In the genomic region with DNA sequence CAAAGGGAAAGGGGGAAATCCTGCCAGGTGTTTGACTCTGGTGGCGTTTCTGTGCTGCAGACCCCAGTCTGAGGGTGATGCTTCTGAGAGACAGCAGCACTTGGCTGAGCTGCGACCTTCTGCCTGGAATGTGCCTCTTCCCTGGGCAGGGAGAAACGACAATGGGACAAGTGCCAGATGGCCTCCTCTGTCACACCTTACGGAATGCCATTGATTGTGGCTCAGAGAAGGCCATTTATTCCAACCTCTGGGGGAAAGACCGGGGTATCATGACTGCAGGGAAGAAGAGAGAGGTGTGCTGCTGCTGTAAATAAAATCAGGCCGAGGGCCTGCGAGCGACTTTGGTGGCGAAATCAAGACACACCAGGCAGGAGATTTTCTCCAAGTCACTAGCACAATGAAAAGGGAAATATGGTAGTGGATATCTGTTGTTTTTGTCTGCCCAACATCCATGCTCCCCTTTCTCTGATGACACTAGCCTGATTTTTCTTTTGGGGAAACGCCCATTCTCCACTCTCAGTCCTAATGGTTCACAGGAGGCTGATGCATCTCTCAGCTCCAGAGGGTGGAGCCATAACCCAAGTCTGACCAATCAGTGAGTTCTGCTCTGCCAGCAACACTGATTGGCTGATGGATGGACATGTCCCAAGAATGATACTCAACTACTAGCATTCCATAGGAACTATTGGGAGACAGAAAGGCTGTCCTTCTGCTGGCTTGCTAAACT, we compare ENCODE assay signal across 7 cellular contexts.
DNase-seq lines count a peak whose midpoint lies in the region; ATAC-seq and TF ChIP-seq lines count a peak whose summit lies in the region.

No MANE protein-coding gene starts in this region.

- no peak for TF ChIP-seq POLR2A in esophagus muscularis mucosa (IDR thresholded peaks at IDR 0.05; ENCODE audit: low read depth)

- peak in 2 of 3 experiments; percentile 7 to 16 for TF ChIP-seq CTCF in esophagus muscularis mucosa (IDR thresholded peaks at IDR 0.05)

- DNase-seq in NCI-H226 = peak; percentile 69
- DNase-seq in esophagus muscularis mucosa (ENCODE audit: extremely low spot score) = no peak
- DNase-seq in pons (ENCODE audit: low spot score) = peak; percentile 49
- DNase-seq in NOMO-1 (lab: John Stamatoyannopoulos, UW; ENCODE audit: unreplicated experiment in 2 of 2) = no peak
- DNase-seq in C1 segment of cervical spinal cord (lab: John Stamatoyannopoulos, UW) = no peak
- DNase-seq in stimulated activated naive CD4-positive, alpha-beta T cell (lab: John Stamatoyannopoulos, UW) = no peak

- peak; percentile 53 for ATAC-seq in GM19351 (IDR thresholded peaks at IDR 0.05; ENCODE audit: unreplicated experiment)

- intact Hi-C loops in esophagus muscularis mucosa (cut with DNase I) = loop anchor here (5.0 kb wide), 1 partner anchor 335 kb away; a partner anchor contains a TSS

- no peaks in the 10 kb centered on the region for H3K9me3 ChIP-seq in esophagus muscularis mucosa

- TF ChIP-seq EP300 in esophagus muscularis mucosa (IDR thresholded peaks at IDR 0.05) = no peak

- peaks cover 37 to 73% (median 71%) of the 10 kb centered on the region in 4 donors for H3K4me1 ChIP-seq in esophagus muscularis mucosa

- no peak overlapping the region for H3K4me3 ChIP-seq in esophagus muscularis mucosa

- H3K27me3 ChIP-seq in esophagus muscularis mucosa = no peaks in the 10 kb centered on the region

- 74% methylated on average over 10 of the region's 10 CpGs for WGBS in esophagus muscularis mucosa

- H3K27ac ChIP-seq in esophagus muscularis mucosa (replicated peaks in 1 of 4) = peak overlapping the region; percentile 61 to 86 (median 81)

- no peaks in the 10 kb centered on the region for H3K36me3 ChIP-seq in esophagus muscularis mucosa

Comparison
In these comparisons a context has a peak if more than half of its experiments do, and no peak if none do; other contexts are left out.
1. DNase-seq: peak in NCI-H226 (single experiment) and pons (single experiment); none in esophagus muscularis mucosa (single experiment), NOMO-1 (0 of 2), C1 segment of cervical spinal cord (0 of 14) and stimulated activated naive CD4-positive, alpha-beta T cell (0 of 6).